In the genomic region with DNA sequence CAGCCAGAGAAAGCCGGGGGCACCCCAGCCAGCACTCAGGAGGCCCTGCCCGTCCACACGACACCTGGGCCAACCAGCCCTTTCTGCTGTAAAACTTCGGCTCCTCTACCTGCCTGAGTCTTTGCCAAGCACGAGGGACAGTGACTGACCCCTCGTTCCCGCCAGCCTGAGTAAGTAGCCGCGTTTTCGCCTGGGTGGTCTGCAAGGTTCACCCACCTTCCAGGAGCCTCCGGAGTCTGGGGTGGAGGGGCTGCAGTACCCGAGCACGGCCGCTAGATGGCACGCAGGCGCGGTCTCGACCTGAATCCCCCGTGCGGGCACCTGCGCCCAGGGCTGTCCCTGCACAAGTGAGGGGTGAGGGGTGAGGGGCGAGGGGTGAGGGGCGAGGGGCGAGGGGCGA, we compare ENCODE assay signal across 8 cellular contexts.
DNase-seq lines count a peak whose midpoint lies in the region; ATAC-seq and TF ChIP-seq lines count a peak whose summit lies in the region.

No MANE protein-coding gene starts in this region.

- TF ChIP-seq POLR2A in adrenal gland (IDR thresholded peaks at IDR 0.05), result no peak

- H3K36me3 ChIP-seq in adrenal gland (replicated peaks in 1 of 2), result no peaks in the 10 kb centered on the region

- H3K4me1 Mint-ChIP-seq in mesothelial cell of epicardium, result no peaks in the 10 kb centered on the region

- 20 to 22% (median 20%) methylated on average over 1 to 25 of the region's 25 CpGs; no CpG with 5 or more reads in 1 of the 4 donors for WGBS in adrenal gland, 4 donors

- peaks cover 9% of the 10 kb centered on the region for H3K9me3 Mint-ChIP-seq in mesothelial cell of epicardium

- no peak overlapping the region for H3K4me3 Mint-ChIP-seq in mesothelial cell of epicardium

- TF ChIP-seq CTCF in adrenal gland (IDR thresholded peaks at IDR 0.05) (peak; percentile 45 to 74 (median 55)), mesothelial cell of epicardium (IDR thresholded peaks at IDR 0.05; ENCODE audit: unreplicated experiment) (peak; percentile 87)

- no peak overlapping the region for H3K27ac ChIP-seq in adrenal gland

- no peaks in the 10 kb centered on the region for H3K36me3 Mint-ChIP-seq in mesothelial cell of epicardium

- DNase-seq in ELF-1 (ENCODE audit: low read depth, low spot score) (peak; percentile 78), NAMALWA (ENCODE audit: low spot score) (peak; percentile 38), adrenal gland (peak in 4 of 7 donors; percentile 22 to 38 (median 34)), mesothelial cell of epicardium (ENCODE audit: low spot score in 2 of 2, unreplicated experiment in 2 of 2) (peak in 1 of 2 experiments; percentile 75), MV-4-11 (lab: John Stamatoyannopoulos, UW) (no peak)

- no peaks in the 10 kb centered on the region for H3K27me3 ChIP-seq in adrenal gland

- no peak overlapping the region for H3K27ac Mint-ChIP-seq in mesothelial cell of epicardium

- H3K4me3 ChIP-seq in adrenal gland, result no peak overlapping the region

- H3K9me3 ChIP-seq in adrenal gland (replicated peaks in 1 of 3), result no peaks in the 10 kb centered on the region

- ATAC-seq in HG03045 (IDR thresholded peaks at IDR 0.05; ENCODE audit: unreplicated experiment) (no peak), GM19328 (IDR thresholded peaks at IDR 0.05; ENCODE audit: unreplicated experiment) (no peak), HG02571 (IDR thresholded peaks at IDR 0.05; ENCODE audit: unreplicated experiment) (no peak)

- peaks cover 9% of the 10 kb centered on the region for H3K27me3 Mint-ChIP-seq in mesothelial cell of epicardium (ENCODE audit: low read depth)

- intact Hi-C loops in adrenal gland (cut with DNase I), result no loop called here

- no peaks in the 10 kb centered on the region for H3K4me1 ChIP-seq in adrenal gland (replicated peaks in 1 of 2)
